8 cellular contexts compared by ENCODE assay signal in genomic region chr19:10603873-10604459, GRCh38. TPM values are rescaled to one million over a fixed set of nuclear protein-coding genes. Genes with fewer than 3 reads are reported as not detected.
A peak's percentile ranks its signal among the peaks of the same experiment; 100 is the strongest.
DNase-seq lines count a peak whose midpoint lies in the region; ATAC-seq and TF ChIP-seq lines count a peak whose summit lies in the region.

No MANE protein-coding gene starts in this region.

- peaks cover 19% of the 10 kb centered on the region for H3K4me1 Mint-ChIP-seq in T-helper 17 cell
- peaks cover 15 to 46% (median 32%) of the 10 kb centered on the region in 4 donors for H3K4me1 Mint-ChIP-seq in naive thymus-derived CD8-positive, alpha-beta T cell

- POLR2A ChIA-PET in naive thymus-derived CD8-positive, alpha-beta T cell (lab: Charles Lee) = interaction anchor here (0.7 to 5.0 kb wide), 21 partner anchors 11 to 267 kb away, joined by 3 to 106 read pairs (median 9); partner anchors contain the start of genes ATG4D, ILF3, KRI1 and SLC44A2

- TF ChIP-seq CTCF in colonic mucosa (IDR thresholded peaks at IDR 0.05) = no peak
- no peak for TF ChIP-seq CTCF in foreskin keratinocyte (conservative IDR thresholded peaks at IDR 0.05)

- H3K9me3 ChIP-seq in T-helper 17 cell (ENCODE audit: control insufficient read depth, low read length, poor library complexity, severe bottlenecking) = no peaks in the 10 kb centered on the region
- H3K9me3 ChIP-seq in colonic mucosa = no peaks in the 10 kb centered on the region

- H3K4me1 ChIP-seq in colonic mucosa (no peaks in the 10 kb centered on the region), foreskin keratinocyte (peaks cover 13% of the 10 kb centered on the region)

- peaks cover 4% of the 10 kb centered on the region for H3K36me3 Mint-ChIP-seq in T-helper 17 cell (ENCODE audit: low read depth)
- H3K36me3 Mint-ChIP-seq in naive thymus-derived CD8-positive, alpha-beta T cell = peaks cover 0 to 10% (median 0%) of the 10 kb centered on the region in 3 donors

- H3K27me3 Mint-ChIP-seq in T-helper 17 cell = no peaks in the 10 kb centered on the region
- H3K27me3 Mint-ChIP-seq in naive thymus-derived CD8-positive, alpha-beta T cell = no peaks in the 10 kb centered on the region

- no peaks in the 10 kb centered on the region for H3K9me3 Mint-ChIP-seq in naive thymus-derived CD8-positive, alpha-beta T cell

- H3K27ac Mint-ChIP-seq in T-helper 17 cell = peak overlapping the region; percentile 99
- H3K27ac Mint-ChIP-seq in naive thymus-derived CD8-positive, alpha-beta T cell = peak overlapping the region; percentile 96 to 100 (median 99)

- peak; percentile 82 to 88 for DNase-seq in AML-193 (lab: John Stamatoyannopoulos, UW)
- DNase-seq in H7 = no peak
- DNase-seq in T-helper 17 cell = peak in 1 of 3 donors; percentile 10
- DNase-seq in colonic mucosa = no peak
- peak in 8 of 10 donors; percentile 54 to 84 (median 71) for DNase-seq in naive thymus-derived CD8-positive, alpha-beta T cell
- DNase-seq in cortex of kidney (lab: John Stamatoyannopoulos, UW) = no peak
- no peak for DNase-seq in DMS53 (lab: John Stamatoyannopoulos, UW)
- DNase-seq in foreskin keratinocyte = no peak

- peak overlapping the region; percentile 74 to 89 for H3K9ac ChIP-seq in colonic mucosa (ENCODE audit: low read depth in 2 of 2, low read length in 2 of 2)

- peak overlapping the region; percentile 0; the same call in 1 of the 2 replicates for H3K4me3 ChIP-seq in H7 (ENCODE audit: insufficient read depth, low read depth, low read length)
- H3K4me3 ChIP-seq in colonic mucosa = peak overlapping the region; percentile 88

- H3K27ac ChIP-seq in colonic mucosa (peak overlapping the region; percentile 78), foreskin keratinocyte (no peak overlapping the region)

- H3K27me3 ChIP-seq in H7 (ENCODE audit: control insufficient read depth, insufficient read depth, low read length) (no peaks in the 10 kb centered on the region), colonic mucosa (no peaks in the 10 kb centered on the region), foreskin keratinocyte (no peaks in the 10 kb centered on the region)

- ATAC-seq in T-helper 17 cell (peak; percentile 32), foreskin keratinocyte (no peak)
- ATAC-seq in naive thymus-derived CD8-positive, alpha-beta T cell = peak; percentile 41 to 47

- intact Hi-C loops in colonic mucosa (cut with DNase I) = no loop called here

- H3K36me3 ChIP-seq in H7 (replicated peaks; ENCODE audit: control insufficient read depth, insufficient read depth, low read length) (no peaks in the 10 kb centered on the region), colonic mucosa (no peaks in the 10 kb centered on the region)

- H3K4me3 Mint-ChIP-seq in T-helper 17 cell = peak overlapping the region; percentile 98
- peak overlapping the region; percentile 91 to 100 (median 98) for H3K4me3 Mint-ChIP-seq in naive thymus-derived CD8-positive, alpha-beta T cell

RNA-seq across cellular contexts. Expression of gene AP1M2, which starts 16.9 kb away (rescaled TPM):
- 16.4 and 23.7 TPM in 2 replicates for total RNA-seq in H7 (2014; rRNA removed; shearing (Covaris generic))
- total RNA-seq in T-helper 17 cell (1 to 10 TPM in 1 of 2 donors, not detected in 1; 2.0 TPM), colonic mucosa (100 to 1,000 TPM; 149 to 172 TPM), foreskin keratinocyte (86.6 and 117 TPM in 2 replicates)
- total RNA-seq in naive thymus-derived CD8-positive, alpha-beta T cell = not detected
- polyA plus RNA-seq in naive thymus-derived CD8-positive, alpha-beta T cell = under 1 TPM in 1 of 3 donors, not detected in 2; 0.25 TPM
- polyA plus RNA-seq in foreskin keratinocyte = 99.1 and 112 TPM in 2 replicates

RNA-seq across cellular contexts. Expression of gene SLC44A2, which starts 21.4 kb away (rescaled TPM):
- 39.4 and 43.0 TPM in 2 replicates for total RNA-seq in H7 (2014; rRNA removed; shearing (Covaris generic))
- total RNA-seq in T-helper 17 cell = 100 to 1,000 TPM; 186 to 200 TPM
- total RNA-seq in colonic mucosa = 100 to 1,000 TPM in 1 of 2 donors, 10 to 100 TPM in 1; 87.1 to 137 TPM
- 100 to 1,000 TPM; 268 to 270 TPM for total RNA-seq in naive thymus-derived CD8-positive, alpha-beta T cell
- 100 to 1,000 TPM; 201 to 331 (median 218) TPM for polyA plus RNA-seq in naive thymus-derived CD8-positive, alpha-beta T cell
- total RNA-seq in foreskin keratinocyte = 136 and 141 TPM in 2 replicates
- polyA plus RNA-seq in foreskin keratinocyte = 130 and 138 TPM in 2 replicates

RNA-seq across cellular contexts. Expression of gene CDKN2D, which starts 35.2 kb away (rescaled TPM):
- 4.7 and 5.6 TPM in 2 replicates for total RNA-seq in H7 (2014; rRNA removed; shearing (Covaris generic))
- total RNA-seq in T-helper 17 cell (10 to 100 TPM; 71.0 to 83.3 TPM), colonic mucosa (10 to 100 TPM; 11.1 to 13.4 TPM), foreskin keratinocyte (6.3 and 6.8 TPM in 2 replicates)
- 10 to 100 TPM; 27.2 to 28.1 TPM for total RNA-seq in naive thymus-derived CD8-positive, alpha-beta T cell
- polyA plus RNA-seq in naive thymus-derived CD8-positive, alpha-beta T cell = 100 to 1,000 TPM in 2 of 3 donors, 10 to 100 TPM in 1; 81.6 to 145 (median 108) TPM
- polyA plus RNA-seq in foreskin keratinocyte = 8.2 and 10.1 TPM in 2 replicates

RNA-seq across cellular contexts. Expression of gene KRI1, which starts 38.2 kb away (rescaled TPM):
- 19.3 and 21.6 TPM in 2 replicates for total RNA-seq in H7 (2014; rRNA removed; shearing (Covaris generic))
- total RNA-seq in T-helper 17 cell = 10 to 100 TPM; 33.9 to 43.7 TPM
- total RNA-seq in colonic mucosa = 10 to 100 TPM; 11.0 to 27.2 TPM
- total RNA-seq in naive thymus-derived CD8-positive, alpha-beta T cell = 10 to 100 TPM; 57.8 to 68.4 TPM
- 10 to 100 TPM; 12.8 to 46.9 (median 20.9) TPM for polyA plus RNA-seq in naive thymus-derived CD8-positive, alpha-beta T cell
- total RNA-seq in foreskin keratinocyte = 19.7 TPM in 2 replicates
- polyA plus RNA-seq in foreskin keratinocyte = 20.0 and 20.1 TPM in 2 replicates

RNA-seq across cellular contexts. Expression of gene ILF3, which starts 50.2 kb away (rescaled TPM):
- 354 and 378 TPM in 2 replicates for total RNA-seq in H7 (2014; rRNA removed; shearing (Covaris generic))
- total RNA-seq in T-helper 17 cell = 100 to 1,000 TPM; 428 to 456 TPM
- total RNA-seq in colonic mucosa = 100 to 1,000 TPM; 143 to 271 TPM
- total RNA-seq in naive thymus-derived CD8-positive, alpha-beta T cell = 100 to 1,000 TPM; 385 to 391 TPM
- polyA plus RNA-seq in naive thymus-derived CD8-positive, alpha-beta T cell = 10 to 100 TPM; 79.6 to 99.1 (median 92.8) TPM
- total RNA-seq in foreskin keratinocyte = 189 and 218 TPM in 2 replicates
- 137 and 162 TPM in 2 replicates for polyA plus RNA-seq in foreskin keratinocyte

Comparison
In these comparisons a context has a peak if more than half of its experiments do, and no peak if none do; other contexts are left out.
1. DNase-seq: peak in AML-193 (2 of 2) and naive thymus-derived CD8-positive, alpha-beta T cell (8 of 10); none in H7 (single experiment), colonic mucosa (single experiment), cortex of kidney (single experiment), DMS53 (single experiment) and foreskin keratinocyte (0 of 2).